8 cellular contexts compared by ENCODE assay signal in the genomic region with DNA sequence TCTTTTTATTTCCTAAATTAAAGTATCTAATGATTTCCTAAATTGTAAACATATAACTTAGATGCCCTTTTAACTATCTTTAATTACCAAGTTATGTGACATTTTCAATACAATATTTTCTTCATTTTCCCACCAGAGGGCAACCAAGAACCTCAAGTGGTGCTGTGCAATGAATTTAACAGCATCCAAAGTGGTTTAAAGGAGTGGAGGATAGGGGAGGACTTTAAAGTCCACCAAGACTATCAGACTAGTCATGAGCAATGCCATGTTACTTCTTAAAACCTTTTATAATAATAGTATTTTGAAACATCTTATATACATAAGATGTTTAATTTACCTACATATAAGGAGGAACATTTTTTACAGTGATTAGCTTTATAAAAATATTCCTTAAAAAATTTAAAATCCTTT.
DNase-seq lines count a peak whose midpoint lies in the region; ATAC-seq, FAIRE-seq and TF ChIP-seq lines count a peak whose summit lies in the region.

No MANE protein-coding gene starts in this region.

- ATAC-seq in left lung, result peak; percentile 60
- ATAC-seq in GM19351 (IDR thresholded peaks at IDR 0.05; ENCODE audit: unreplicated experiment), result no peak
- ATAC-seq in HG02981 (IDR thresholded peaks at IDR 0.05; ENCODE audit: unreplicated experiment), result no peak
- no peak for ATAC-seq in HG02870 (IDR thresholded peaks at IDR 0.05; ENCODE audit: unreplicated experiment)

- no peak for FAIRE-seq in bronchial epithelial cell (lab: Jason Lieb, UNC)

- intact Hi-C loops in CD14-positive monocyte (cut with micrococcal nuclease) (no loop called here), left lung (cut with DNase I) (no loop called here)

- H3K4me3 Mint-ChIP-seq in CD14-positive monocyte, result no peak overlapping the region

- H3K4me1 ChIP-seq in left lung, result peaks cover 0 to 47% of the 10 kb centered on the region in 2 donors

- peaks cover 26% of the 10 kb centered on the region for H3K4me1 Mint-ChIP-seq in CD14-positive monocyte

- TF ChIP-seq CTCF in CD14-positive monocyte (IDR thresholded peaks at IDR 0.05) (peak; percentile 69), GM20000 (IDR thresholded peaks at IDR 0.05; ENCODE audit: extremely low read depth, missing control alignments) (peak; percentile 30), bronchial epithelial cell (IDR thresholded peaks at IDR 0.05; ENCODE audit: insufficient read depth, low read length, severe bottlenecking) (peak; percentile 26), left lung (IDR thresholded peaks at IDR 0.05) (peak in 1 of 2 donors; percentile 42)

- H3K9me3 ChIP-seq in left lung, result no peaks in the 10 kb centered on the region

- no peaks in the 10 kb centered on the region for H3K36me3 ChIP-seq in bronchial epithelial cell (ENCODE audit: control insufficient read depth, insufficient read depth, low read length)
- no peaks in the 10 kb centered on the region for H3K36me3 ChIP-seq in left lung

- no peaks in the 10 kb centered on the region for H3K9me3 Mint-ChIP-seq in CD14-positive monocyte

- H3K36me3 Mint-ChIP-seq in CD14-positive monocyte, result peaks cover 0 to 6% of the 10 kb centered on the region in 2 donors

- DNase-seq in CD14-positive monocyte (ENCODE audit: low spot score), result no peak
- DNase-seq in GM20000 (ENCODE audit: low spot score), result peak; percentile 33
- peak; percentile 24 for DNase-seq in NCI-H510A (lab: John Stamatoyannopoulos, UW)
- DNase-seq in bronchial epithelial cell (ENCODE audit: low read depth), result peak; percentile 66
- DNase-seq in left lung, result no peak

- no peak overlapping the region for H3K27ac Mint-ChIP-seq in CD14-positive monocyte

- H3K27me3 ChIP-seq in bronchial epithelial cell (ENCODE audit: control insufficient read depth, insufficient read depth, low read length), result no peaks in the 10 kb centered on the region
- no peaks in the 10 kb centered on the region for H3K27me3 ChIP-seq in left lung

- H3K4me3 ChIP-seq in bronchial epithelial cell (ENCODE audit: low read depth, low read length), result no peak overlapping the region
- no peak overlapping the region for H3K4me3 ChIP-seq in left lung

- H3K27ac ChIP-seq in left lung, result no peak overlapping the region

- no peaks in the 10 kb centered on the region for H3K27me3 Mint-ChIP-seq in CD14-positive monocyte (ENCODE audit: low read depth in 3 of 3)

Comparison
In these comparisons a context has a peak if more than half of its experiments do, and no peak if none do; other contexts are left out.
1. DNase-seq: peak in GM20000 (single experiment), NCI-H510A (single experiment) and bronchial epithelial cell (single experiment); none in CD14-positive monocyte (single experiment) and left lung (0 of 2).